24 cellular contexts compared by ENCODE assay signal in genomic region chr11:92123540-92123939, GRCh38.
A peak's percentile ranks its signal among the peaks of the same experiment; 100 is the strongest.
DNase-seq lines count a peak whose midpoint lies in the region; ATAC-seq and TF ChIP-seq lines count a peak whose summit lies in the region.
"Had no signal": no experiment of that assay in that cellular context is flagged by ENCODE, and none has a peak within 500 bp of the region (broad histone marks: within the 10 kb centered on the region; RNA-seq: fewer than 3 reads in every experiment).

No MANE protein-coding gene starts in this region.

- no peak overlapping the region for H2BK5ac ChIP-seq in IMR-90 (ENCODE audit: low read depth, low read length, poor library complexity, severe bottlenecking)

- no CpG with 5 or more reads among the region's 1 CpG for WGBS in IMR-90 (ENCODE audit: extremely low coverage in 2 of 2, insufficient read length in 1 of 2), 2 experiments
- WGBS in mesodermal cell (ENCODE audit: insufficient coverage in 2 of 2), 2 experiments, result 90 to 100% methylated on average over 1 of the region's 1 CpG

- no peaks in the 10 kb centered on the region for H3K9me1 ChIP-seq in IMR-90 (ENCODE audit: insufficient read depth, low read length)

- no peak overlapping the region for H3K9ac ChIP-seq in IMR-90 (ENCODE audit: low read depth, low read length)
- H3K9ac ChIP-seq: parathyroid adenoma had no signal

- no peak overlapping the region for H3K27ac Mint-ChIP-seq in nephron progenitor cell
- H3K27ac Mint-ChIP-seq: activated T-helper 17 cell treated with anti-CD3 and anti-CD28 coated beads, Interleukin-2, amount 50 U/mL, for 72 hours; naive B cell had no signal

- dilution Hi-C loops in IMR-90 (cut with HindIII; ENCODE audit: low sequenced_read_pairs, unreplicated experiment), result no loop called here

- no peak overlapping the region for H3K23ac ChIP-seq in IMR-90 (ENCODE audit: low read depth, low read length)

- H3K36me3 ChIP-seq in IMR-90 (ENCODE audit: control insufficient read depth, insufficient read depth, low read length), result no peaks in the 10 kb centered on the region
- H3K36me3 ChIP-seq in mesodermal cell (ENCODE audit: control insufficient read depth, insufficient read depth, low read length), result no peaks in the 10 kb centered on the region
- H3K36me3 ChIP-seq: heart right ventricle, suprapubic skin had no signal

- H3K4me2 ChIP-seq in IMR-90 (ENCODE audit: low read depth, low read length), result no peak overlapping the region

- H3K4me3 ChIP-seq in IMR-90 (ENCODE audit: insufficient read depth, low read depth, low read length), result no peak overlapping the region
- H3K4me3 ChIP-seq in astrocyte of the spinal cord (ENCODE audit: low read depth, low read length), result no peak overlapping the region
- H3K4me3 ChIP-seq in mesodermal cell (ENCODE audit: extremely low read depth, insufficient read depth, low read length, poor library complexity, severe bottlenecking), result no peak overlapping the region
- H3K4me3 ChIP-seq: GM12878, heart right ventricle, SK-N-MC, suprapubic skin had no signal

- CTCF ChIA-PET in IMR-90 (lab: Yijun Ruan, JAX), result no interaction called here

- H2AFZ ChIP-seq in IMR-90 (replicated peaks; ENCODE audit: low read length, poor library complexity), result no peak overlapping the region
- H2AFZ ChIP-seq: parathyroid adenoma had no signal

- H3K9me3 ChIP-seq in IMR-90 (ENCODE audit: control insufficient read depth, insufficient read depth, low read length) (peaks cover 3% of the 10 kb centered on the region; the same call in 1 of the 2 replicates), mesodermal cell (ENCODE audit: control insufficient read depth, low read length) (no peaks in the 10 kb centered on the region)
- H3K9me3 ChIP-seq: Caco-2 had no signal

- H4K91ac ChIP-seq in IMR-90 (ENCODE audit: insufficient read depth, low read depth, low read length), result no peak overlapping the region

- H2BK120ac ChIP-seq in IMR-90 (ENCODE audit: low read depth, low read length), result no peak overlapping the region

- H3K79me1 ChIP-seq in IMR-90 (ENCODE audit: low read depth in 1 of 2, low read length in 2 of 2), result no peaks in the 10 kb centered on the region

- H3K27ac ChIP-seq in IMR-90 (ENCODE audit: insufficient read depth, low read length) (no peak overlapping the region), mesodermal cell (ENCODE audit: low read depth, low read length, severe bottlenecking) (peak overlapping the region; percentile 41)
- H3K27ac ChIP-seq: heart right ventricle, parathyroid adenoma, SK-N-MC, suprapubic skin had no signal

- H3K4ac ChIP-seq in IMR-90 (ENCODE audit: low read depth, low read length), result no peak overlapping the region

- no peak for ATAC-seq in IMR-90 (ENCODE audit: low read depth)
- ATAC-seq in GM21619 (IDR thresholded peaks at IDR 0.05; ENCODE audit: unreplicated experiment), result no peak
- ATAC-seq: activated T-helper 17 cell treated with anti-CD3 and anti-CD28 coated beads, Interleukin-2, amount 50 U/mL, for 72 hours; GM12878; heart right ventricle; Panc1 had no signal

- TF ChIP-seq POLR2A in IMR-90 (IDR thresholded peaks at IDR 0.05; ENCODE audit: low read depth, low read length), result no peak

- no peaks in the 10 kb centered on the region for H4K20me1 ChIP-seq in IMR-90 (ENCODE audit: insufficient read depth, low read length)

- H3K4me1 ChIP-seq in IMR-90 (ENCODE audit: control insufficient read depth, insufficient read depth, low read length), result no peaks in the 10 kb centered on the region
- H3K4me1 ChIP-seq in mesodermal cell (ENCODE audit: control insufficient read depth, insufficient read depth, low read length, poor library complexity, severe bottlenecking), result peaks cover 20% of the 10 kb centered on the region
- H3K4me1 ChIP-seq: Caco-2, heart right ventricle, parathyroid adenoma, suprapubic skin had no signal

- H3K9me3 Mint-ChIP-seq in nephron progenitor cell, result peaks cover 9% of the 10 kb centered on the region

- no peaks in the 10 kb centered on the region for H3K36me3 Mint-ChIP-seq in nephron progenitor cell (ENCODE audit: low read depth)
- H3K36me3 Mint-ChIP-seq: naive B cell had no signal

- H4K5ac ChIP-seq in IMR-90 (ENCODE audit: low read depth, low read length), result no peak overlapping the region

- DNase-seq in DMS53 treated with DMSO at 0.1 percent for 48 hours (lab: John Stamatoyannopoulos, UW; ENCODE audit: unreplicated experiment) (peak; percentile 25), IMR-90 (peak; percentile 0), astrocyte of the spinal cord (ENCODE audit: low read depth, low spot score) (peak; percentile 77), globus pallidus (ENCODE audit: low spot score) (no peak), nephron progenitor cell (no peak), NCI-H2029 treated with DMSO at 0.1 percent for 48 hours (lab: John Stamatoyannopoulos, UW) (no peak)
- DNase-seq: activated CD4-positive, CD25-positive, alpha-beta regulatory T cell treated with anti-CD3 and anti-CD28 coated beads, Interleukin-2, amount 50 U/mL, for 72 hours; AML-193; Caco-2; effector CD4-positive, alpha-beta T cell; heart right ventricle; naive B cell; NCI-H774; small intestine; T-helper 9 cell had no signal

- H3K27me3 ChIP-seq in IMR-90 (ENCODE audit: control insufficient read depth, insufficient read depth, low read length), result no peaks in the 10 kb centered on the region
- H3K27me3 ChIP-seq: heart right ventricle, suprapubic skin had no signal

- no peak overlapping the region for H2BK20ac ChIP-seq in IMR-90 (ENCODE audit: low read depth, low read length)

- peaks cover 5% of the 10 kb centered on the region for H3K27me3 Mint-ChIP-seq in nephron progenitor cell (ENCODE audit: low read depth, poor library complexity)
- H3K27me3 Mint-ChIP-seq: activated T-helper 17 cell treated with anti-CD3 and anti-CD28 coated beads, Interleukin-2, amount 50 U/mL, for 72 hours; central memory CD8-positive, alpha-beta T cell; naive B cell had no signal

- TF ChIP-seq RAD21 in IMR-90 (IDR thresholded peaks at IDR 0.05; ENCODE audit: low read length), result no peak

- no peak overlapping the region for H3K56ac ChIP-seq in IMR-90 (ENCODE audit: extremely low read depth, insufficient read depth, low read length)

- H2AK9ac ChIP-seq in IMR-90 (replicated peaks; ENCODE audit: low read depth, low read length, poor library complexity), result no peak overlapping the region

- no peak for TF ChIP-seq CTCF in IMR-90 (conservative IDR thresholded peaks at IDR 0.05; ENCODE audit: low read depth, low read length)
- TF ChIP-seq CTCF in astrocyte of the spinal cord (IDR thresholded peaks at IDR 0.05; ENCODE audit: low read depth, low read length), result no peak
- no peak for TF ChIP-seq CTCF in nephron progenitor cell (IDR thresholded peaks at IDR 0.05)

- H4K8ac ChIP-seq in IMR-90 (ENCODE audit: low read depth in 2 of 2, low read length in 2 of 2), result no peak overlapping the region

- no peak overlapping the region for H3K4me3 Mint-ChIP-seq in nephron progenitor cell
- H3K4me3 Mint-ChIP-seq: activated T-helper 17 cell treated with anti-CD3 and anti-CD28 coated beads, Interleukin-2, amount 50 U/mL, for 72 hours; central memory CD8-positive, alpha-beta T cell; naive B cell had no signal

- no peak overlapping the region for H2BK15ac ChIP-seq in IMR-90 (ENCODE audit: low read depth, low read length)

- BruUV-seq in IMR-90 (replicated peaks; lab: Mats Ljungman, UMichigan), result no TSS peak

- POLR2A ChIA-PET in IMR-90 (lab: Charles Lee; ENCODE audit: unreplicated experiment), result no interaction called here

- intact Hi-C loops in IMR-90 (cut with micrococcal nuclease), result no loop called here

- H2AK5ac ChIP-seq in IMR-90 (ENCODE audit: low read depth, low read length), result no peak overlapping the region

- in situ Hi-C loops in IMR-90 (cut with MboI; ENCODE audit: low sequenced_read_pairs), result no loop called here
- in situ Hi-C loops in astrocyte of the spinal cord (cut with HindIII; ENCODE audit: low sequenced_read_pairs), result no loop called here

- H3K4me1 Mint-ChIP-seq in nephron progenitor cell, result no peaks in the 10 kb centered on the region
- H3K4me1 Mint-ChIP-seq: activated T-helper 17 cell treated with anti-CD3 and anti-CD28 coated beads, Interleukin-2, amount 50 U/mL, for 72 hours; central memory CD8-positive, alpha-beta T cell; naive B cell had no signal

- H3K14ac ChIP-seq in IMR-90 (replicated peaks; ENCODE audit: low read depth, low read length), result no peak overlapping the region

- no peak overlapping the region for H3K18ac ChIP-seq in IMR-90 (ENCODE audit: low read depth, low read length)

TF ChIP-seq in IMR-90, 13 proteins besides CTCF, POLR2A, EP300 and RAD21 (continues in another document):
- no peak for TF ChIP-seq MAZ (IDR thresholded peaks at IDR 0.05; ENCODE audit: borderline replicate concordance, low read depth, low read length)
- TF ChIP-seq CEBPB (IDR thresholded peaks at IDR 0.05; ENCODE audit: low read depth, low read length), result no peak
- TF ChIP-seq RCOR1 (IDR thresholded peaks at IDR 0.05; ENCODE audit: insufficient replicate concordance, low read length), result no peak
- no peak for TF ChIP-seq MXI1 (IDR thresholded peaks at IDR 0.05; ENCODE audit: borderline replicate concordance, low read depth, low read length)
- TF ChIP-seq RFX5 (IDR thresholded peaks at IDR 0.05; ENCODE audit: low read depth, low read length), result no peak
- no peak for TF ChIP-seq SMC3 (IDR thresholded peaks at IDR 0.05; ENCODE audit: low read depth, low read length)
- TF ChIP-seq CHD1 (IDR thresholded peaks at IDR 0.05; ENCODE audit: low read depth, low read length), result no peak
- no peak for TF ChIP-seq USF2 (IDR thresholded peaks at IDR 0.05; ENCODE audit: low read depth, low read length)
- TF ChIP-seq BHLHE40 (IDR thresholded peaks at IDR 0.05; ENCODE audit: low read depth, low read length), result no peak
- no peak for TF ChIP-seq FOS (IDR thresholded peaks at IDR 0.05; ENCODE audit: low read depth, low read length)
- TF ChIP-seq NFE2L2 (IDR thresholded peaks at IDR 0.05; ENCODE audit: low read depth, low read length), result no peak
- TF ChIP-seq ELK1 (IDR thresholded peaks at IDR 0.05; ENCODE audit: borderline replicate concordance, low read depth, low read length), result no peak

Comparison
In these comparisons a context has a peak if more than half of its experiments do, and no peak if none do; other contexts are left out.
1. DNase-seq: peak in DMS53 treated with DMSO at 0.1 percent for 48 hours (single experiment), IMR-90 (single experiment) and astrocyte of the spinal cord (single experiment); none in globus pallidus (single experiment), nephron progenitor cell (single experiment) and NCI-H2029 treated with DMSO at 0.1 percent for 48 hours (single experiment).